Comparison of ENCODE assay signal across 1 cellular context in the genomic region with DNA sequence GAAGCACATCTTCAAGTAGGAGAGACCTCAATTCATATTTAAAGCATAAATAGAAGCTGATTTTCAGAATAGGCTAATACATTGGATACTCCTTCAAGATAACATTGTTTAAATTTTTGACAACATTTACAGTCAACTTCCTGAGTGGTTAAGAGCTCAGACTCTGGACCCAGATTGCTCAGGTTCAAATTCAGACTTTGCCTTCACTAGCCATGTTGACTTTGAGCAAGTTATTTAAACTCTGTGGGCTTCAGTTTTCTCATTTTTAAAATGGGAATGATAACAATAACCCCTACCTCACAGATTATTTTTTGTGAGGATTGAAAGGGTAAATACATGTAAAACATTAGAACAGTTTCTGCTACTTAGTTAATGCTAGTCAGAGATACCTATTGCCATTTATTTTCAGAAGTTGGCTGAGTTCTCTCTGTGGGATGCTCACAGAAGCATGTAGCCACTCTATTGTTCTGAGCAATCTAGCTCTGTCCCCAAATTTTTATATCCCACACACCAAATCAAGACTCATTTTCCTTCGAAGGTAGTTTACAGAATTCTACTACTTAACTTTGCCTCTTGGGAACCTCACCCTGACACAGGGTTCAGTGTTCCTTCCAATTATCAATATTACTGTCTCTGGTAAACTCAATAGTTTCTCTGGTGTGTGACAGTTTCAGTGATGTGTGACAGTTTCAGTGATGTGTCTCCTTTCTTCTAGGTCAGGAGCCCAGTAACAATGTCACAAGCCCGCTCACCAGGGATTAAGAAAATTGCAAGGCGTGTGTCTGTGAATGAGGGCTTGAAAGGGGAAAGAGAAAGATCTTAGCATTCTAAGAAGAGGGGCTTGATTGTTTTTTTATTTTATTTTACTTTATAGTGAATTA.
TF ChIP-seq lines count a peak whose summit lies in the region.

No MANE protein-coding gene starts in this region.

TF ChIP-seq in HepG2, 621 proteins besides CTCF, POLR2A, EP300 and RAD21 (continued from another document):
- TF ChIP-seq, protein P1, sequence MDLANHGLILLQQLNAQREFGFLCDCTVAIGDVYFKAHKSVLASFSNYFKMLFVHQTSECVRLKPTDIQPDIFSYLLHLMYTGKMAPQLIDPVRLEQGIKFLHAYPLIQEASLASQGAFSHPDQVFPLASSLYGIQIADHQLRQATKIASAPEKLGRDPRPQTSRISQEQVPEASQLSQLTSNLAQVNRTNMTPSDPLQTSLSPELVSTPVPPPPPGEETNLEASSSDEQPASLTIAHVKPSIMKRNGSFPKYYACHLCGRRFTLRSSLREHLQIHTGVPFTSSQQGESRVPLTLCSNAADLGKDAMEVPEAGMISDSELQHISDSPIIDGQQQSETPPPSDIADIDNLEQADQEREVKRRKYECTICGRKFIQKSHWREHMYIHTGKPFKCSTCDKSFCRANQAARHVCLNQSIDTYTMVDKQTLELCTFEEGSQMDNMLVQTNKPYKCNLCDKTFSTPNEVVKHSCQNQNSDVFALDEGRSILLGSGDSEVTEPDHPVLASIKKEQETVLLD (CRISPR knock-in tag; IDR thresholded peaks at IDR 0.05; ENCODE audit: low read depth): no peak
- TF ChIP-seq KDM6A (CRISPR knock-in tag; IDR thresholded peaks at IDR 0.05; ENCODE audit: low read depth) (peak; percentile 39; the same call in 1 of the 2 replicates), JUN (CRISPR knock-in tag; IDR thresholded peaks at IDR 0.05) (no peak), SCMH1 (CRISPR knock-in tag; IDR thresholded peaks at IDR 0.05; ENCODE audit: borderline replicate concordance) (no peak), ZNF660 (CRISPR knock-in tag; IDR thresholded peaks at IDR 0.05; ENCODE audit: borderline replicate concordance, low read depth) (no peak), MATR3 (CRISPR knock-in tag; IDR thresholded peaks at IDR 0.05) (no peak), ZNF598 (CRISPR knock-in tag; IDR thresholded peaks at IDR 0.05; ENCODE audit: borderline replicate concordance) (no peak), HOXD1 (CRISPR knock-in tag; IDR thresholded peaks at IDR 0.05) (no peak), SNAI1 (CRISPR knock-in tag; IDR thresholded peaks at IDR 0.05; ENCODE audit: borderline replicate concordance) (no peak), ZNF431 (CRISPR knock-in tag; IDR thresholded peaks at IDR 0.05; ENCODE audit: borderline replicate concordance, low read depth) (no peak), ZMYM4 (CRISPR knock-in tag; IDR thresholded peaks at IDR 0.05) (peak; percentile 57), TARDBP (CRISPR knock-in tag; IDR thresholded peaks at IDR 0.05) (0 out of 2 replicates have a peak, but pooled peaks have one; percentile 39), ETV5 (CRISPR knock-in tag; IDR thresholded peaks at IDR 0.05; ENCODE audit: borderline replicate concordance) (peak; percentile 64; the same call in 1 of the 2 replicates)
- TF ChIP-seq, protein P2, sequence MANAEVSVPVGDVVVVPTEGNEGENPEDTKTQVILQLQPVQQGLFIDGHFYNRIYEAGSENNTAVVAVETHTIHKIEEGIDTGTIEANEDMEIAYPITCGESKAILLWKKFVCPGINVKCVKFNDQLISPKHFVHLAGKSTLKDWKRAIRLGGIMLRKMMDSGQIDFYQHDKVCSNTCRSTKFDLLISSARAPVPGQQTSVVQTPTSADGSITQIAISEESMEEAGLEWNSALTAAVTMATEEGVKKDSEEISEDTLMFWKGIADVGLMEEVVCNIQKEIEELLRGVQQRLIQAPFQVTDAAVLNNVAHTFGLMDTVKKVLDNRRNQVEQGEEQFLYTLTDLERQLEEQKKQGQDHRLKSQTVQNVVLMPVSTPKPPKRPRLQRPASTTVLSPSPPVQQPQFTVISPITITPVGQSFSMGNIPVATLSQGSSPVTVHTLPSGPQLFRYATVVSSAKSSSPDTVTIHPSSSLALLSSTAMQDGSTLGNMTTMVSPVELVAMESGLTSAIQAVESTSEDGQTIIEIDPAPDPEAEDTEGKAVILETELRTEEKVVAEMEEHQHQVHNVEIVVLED (CRISPR knock-in tag; IDR thresholded peaks at IDR 0.05; ENCODE audit: borderline replicate concordance): no peak
